In the genomic region with DNA sequence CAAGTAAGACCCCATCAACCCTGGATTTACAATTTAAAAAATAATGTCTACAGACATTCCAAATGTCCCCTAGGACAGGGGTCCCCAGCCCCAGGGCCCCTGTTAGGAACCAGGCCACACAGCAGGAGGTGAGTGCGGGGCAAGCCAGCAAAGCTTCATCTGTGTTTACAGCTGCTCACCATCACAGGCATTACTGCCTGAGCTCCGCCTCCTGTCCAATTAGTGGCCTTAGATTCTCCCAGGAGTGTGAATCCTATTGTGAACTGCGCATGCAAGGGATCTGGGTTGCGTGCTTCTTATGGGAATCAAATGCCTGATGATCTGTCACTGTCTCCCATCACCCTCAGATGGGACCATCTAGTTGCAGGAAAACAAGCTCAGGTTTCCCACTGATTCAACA, we compare ENCODE assay signal across 17 cellular contexts.
"Had no signal": no experiment of that assay in that cellular context is flagged by ENCODE, and none has a peak within 500 bp of the region (broad histone marks: within the 10 kb centered on the region; RNA-seq: fewer than 3 reads in every experiment).

No MANE protein-coding gene starts in this region.

- DNase-seq: effector memory CD8-positive, alpha-beta T cell; foreskin fibroblast; immature natural killer cell; left ventricle myocardium inferior; lower lobe of right lung; right cardiac atrium; small intestine; stimulated activated CD4-positive, alpha-beta T cell treated with anti-CD3 and anti-CD28 coated beads, Interleukin-12 subunit alpha, Interleukin-12 subunit beta, amount 100 ng/mL, for 4 hours; stimulated activated naive CD4-positive, alpha-beta T cell treated with Interleukin-2 at 50 U/mL for 16 hours; thyroid gland had no signal

- H3K27me3 Mint-ChIP-seq: type B pancreatic cell had no signal

- ATAC-seq: effector memory CD8-positive, alpha-beta T cell; gastroesophageal sphincter; lower lobe of right lung; natural killer cell treated with Interleukin-12 subunit alpha and Interleukin-12 subunit beta and Interleukin-15 and Interleukin-18, amount 100 ng/mL, for 72 hours; right cardiac atrium had no signal

- H3K4me1 ChIP-seq: gastroesophageal sphincter, left ventricle myocardium inferior, lower lobe of right lung, thyroid gland had no signal

- H3K4me3 Mint-ChIP-seq: effector memory CD8-positive, alpha-beta T cell; immature natural killer cell; memory B cell; mesothelial cell of epicardium; natural killer cell treated with Interleukin-12 subunit alpha and Interleukin-12 subunit beta and Interleukin-15 and Interleukin-18, amount 100 ng/mL, for 72 hours; type B pancreatic cell had no signal

- H3K36me3 ChIP-seq: esophagus muscularis mucosa, gastroesophageal sphincter, left ventricle myocardium inferior, lower lobe of right lung, thyroid gland had no signal

- H3K4me1 Mint-ChIP-seq: immature natural killer cell, memory B cell had no signal

- H3K27ac ChIP-seq: epithelial cell of prostate, left ventricle myocardium inferior, lower lobe of right lung, thyroid gland had no signal

- H3K9me3 ChIP-seq: esophagus muscularis mucosa, gastroesophageal sphincter, left ventricle myocardium inferior, lower lobe of right lung, thyroid gland had no signal

- H3K4me3 ChIP-seq: esophagus muscularis mucosa, gastroesophageal sphincter, left ventricle myocardium inferior, lower lobe of right lung, thyroid gland had no signal

- H3K36me3 Mint-ChIP-seq: immature natural killer cell; memory B cell; natural killer cell treated with Interleukin-12 subunit alpha and Interleukin-12 subunit beta and Interleukin-15 and Interleukin-18, amount 100 ng/mL, for 72 hours; type B pancreatic cell had no signal

- H3K27ac Mint-ChIP-seq: effector memory CD8-positive, alpha-beta T cell; immature natural killer cell; memory B cell; mesothelial cell of epicardium; natural killer cell treated with Interleukin-12 subunit alpha and Interleukin-12 subunit beta and Interleukin-15 and Interleukin-18, amount 100 ng/mL, for 72 hours; type B pancreatic cell had no signal

- H3K27me3 ChIP-seq: esophagus muscularis mucosa, gastroesophageal sphincter, thyroid gland had no signal

- H3K9me3 Mint-ChIP-seq: effector memory CD8-positive, alpha-beta T cell; immature natural killer cell; natural killer cell treated with Interleukin-12 subunit alpha and Interleukin-12 subunit beta and Interleukin-15 and Interleukin-18, amount 100 ng/mL, for 72 hours; type B pancreatic cell had no signal
